1 cellular context compared by ENCODE assay signal in genomic region chr16:66427036-66427446, GRCh38.
TF ChIP-seq lines count a peak whose summit lies in the region.

BEAN1 (plus strand) TSS chr16:66427295; CDS start chr16:66437677, 10,382 bp downstream.

TF ChIP-seq in H1, 55 proteins besides CTCF, POLR2A, EP300 and RAD21 (continued from another document):
- TF ChIP-seq SP1 (IDR thresholded peaks at IDR 0.05; ENCODE audit: low read depth, low read length) (no peak), TAF7 (optimal IDR thresholded peaks at IDR 0.05; ENCODE audit: borderline replicate concordance, low read depth, low read length) (no peak), HDAC2 (IDR thresholded peaks at IDR 0.05; ENCODE audit: borderline replicate concordance in 1 of 2, low read depth in 2 of 2, low read length in 2 of 2) (no peak), FOSL1 (IDR thresholded peaks at IDR 0.05; ENCODE audit: insufficient read depth, low read depth, low read length) (no peak), NANOG (IDR thresholded peaks at IDR 0.05; ENCODE audit: insufficient read depth, low read depth, low read length, poor library complexity, severe bottlenecking) (no peak), SIX5 (IDR thresholded peaks at IDR 0.05; ENCODE audit: low read depth, low read length) (no peak), POLR2AphosphoS5 (IDR thresholded peaks at IDR 0.05; ENCODE audit: low read depth, low read length) (no peak), RFX5 (IDR thresholded peaks at IDR 0.05; ENCODE audit: borderline replicate concordance, low read depth, low read length) (no peak), EGR1 (IDR thresholded peaks at IDR 0.05; ENCODE audit: borderline replicate concordance, low read depth, low read length) (no peak), CEBPB (IDR thresholded peaks at IDR 0.05; ENCODE audit: low read depth, low read length) (no peak), NRF1 (IDR thresholded peaks at IDR 0.05; ENCODE audit: low read depth, low read length) (no peak), RBBP5 (IDR thresholded peaks at IDR 0.05; ENCODE audit: borderline replicate concordance, low read depth, low read length) (no peak; the same call in 1 of the 2 replicates), TBP (IDR thresholded peaks at IDR 0.05; ENCODE audit: low read depth, low read length) (no peak), KDM4A (IDR thresholded peaks at IDR 0.05; ENCODE audit: low read depth, low read length, severe bottlenecking) (no peak), RXRA (IDR thresholded peaks at IDR 0.05; ENCODE audit: insufficient read depth, low read depth, low read length) (no peak), CTBP2 (IDR thresholded peaks at IDR 0.05; ENCODE audit: borderline replicate concordance, insufficient read depth, insufficient read length, low read length) (no peak)
- TF ChIP-seq, protein P1, sequence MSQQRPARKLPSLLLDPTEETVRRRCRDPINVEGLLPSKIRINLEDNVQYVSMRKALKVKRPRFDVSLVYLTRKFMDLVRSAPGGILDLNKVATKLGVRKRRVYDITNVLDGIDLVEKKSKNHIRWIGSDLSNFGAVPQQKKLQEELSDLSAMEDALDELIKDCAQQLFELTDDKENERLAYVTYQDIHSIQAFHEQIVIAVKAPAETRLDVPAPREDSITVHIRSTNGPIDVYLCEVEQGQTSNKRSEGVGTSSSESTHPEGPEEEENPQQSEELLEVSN (IDR thresholded peaks at IDR 0.05) = no peak
- TF ChIP-seq, protein P2, sequence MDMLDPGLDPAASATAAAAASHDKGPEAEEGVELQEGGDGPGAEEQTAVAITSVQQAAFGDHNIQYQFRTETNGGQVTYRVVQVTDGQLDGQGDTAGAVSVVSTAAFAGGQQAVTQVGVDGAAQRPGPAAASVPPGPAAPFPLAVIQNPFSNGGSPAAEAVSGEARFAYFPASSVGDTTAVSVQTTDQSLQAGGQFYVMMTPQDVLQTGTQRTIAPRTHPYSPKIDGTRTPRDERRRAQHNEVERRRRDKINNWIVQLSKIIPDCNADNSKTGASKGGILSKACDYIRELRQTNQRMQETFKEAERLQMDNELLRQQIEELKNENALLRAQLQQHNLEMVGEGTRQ (IDR thresholded peaks at IDR 0.05; ENCODE audit: low read length) = no peak
